ENCODE assay signal across 2 cellular contexts in the genomic region with DNA sequence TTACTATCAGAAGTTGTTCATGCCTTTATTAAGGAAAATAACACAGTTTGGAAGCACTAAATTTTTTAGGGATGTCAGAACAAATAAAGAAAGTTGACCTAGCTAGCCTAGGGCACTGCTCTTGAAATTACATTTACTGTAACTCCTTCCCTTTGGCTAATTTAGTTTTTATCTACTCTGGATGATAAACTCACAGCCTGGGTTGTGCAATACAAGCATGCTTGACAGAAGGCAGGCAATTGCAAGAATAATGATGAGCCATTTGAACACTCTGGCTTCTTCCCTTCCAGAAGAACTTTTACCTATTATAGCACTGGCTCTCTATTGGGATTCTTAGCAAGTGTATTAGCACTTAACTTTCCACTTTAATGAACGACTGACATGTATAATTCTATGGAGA.
TF ChIP-seq lines count a peak whose summit lies in the region.

No MANE protein-coding gene starts in this region.

TF ChIP-seq in HEK293, 187 proteins besides CTCF, POLR2A, EP300 and RAD21:
- TF ChIP-seq, protein P1, sequence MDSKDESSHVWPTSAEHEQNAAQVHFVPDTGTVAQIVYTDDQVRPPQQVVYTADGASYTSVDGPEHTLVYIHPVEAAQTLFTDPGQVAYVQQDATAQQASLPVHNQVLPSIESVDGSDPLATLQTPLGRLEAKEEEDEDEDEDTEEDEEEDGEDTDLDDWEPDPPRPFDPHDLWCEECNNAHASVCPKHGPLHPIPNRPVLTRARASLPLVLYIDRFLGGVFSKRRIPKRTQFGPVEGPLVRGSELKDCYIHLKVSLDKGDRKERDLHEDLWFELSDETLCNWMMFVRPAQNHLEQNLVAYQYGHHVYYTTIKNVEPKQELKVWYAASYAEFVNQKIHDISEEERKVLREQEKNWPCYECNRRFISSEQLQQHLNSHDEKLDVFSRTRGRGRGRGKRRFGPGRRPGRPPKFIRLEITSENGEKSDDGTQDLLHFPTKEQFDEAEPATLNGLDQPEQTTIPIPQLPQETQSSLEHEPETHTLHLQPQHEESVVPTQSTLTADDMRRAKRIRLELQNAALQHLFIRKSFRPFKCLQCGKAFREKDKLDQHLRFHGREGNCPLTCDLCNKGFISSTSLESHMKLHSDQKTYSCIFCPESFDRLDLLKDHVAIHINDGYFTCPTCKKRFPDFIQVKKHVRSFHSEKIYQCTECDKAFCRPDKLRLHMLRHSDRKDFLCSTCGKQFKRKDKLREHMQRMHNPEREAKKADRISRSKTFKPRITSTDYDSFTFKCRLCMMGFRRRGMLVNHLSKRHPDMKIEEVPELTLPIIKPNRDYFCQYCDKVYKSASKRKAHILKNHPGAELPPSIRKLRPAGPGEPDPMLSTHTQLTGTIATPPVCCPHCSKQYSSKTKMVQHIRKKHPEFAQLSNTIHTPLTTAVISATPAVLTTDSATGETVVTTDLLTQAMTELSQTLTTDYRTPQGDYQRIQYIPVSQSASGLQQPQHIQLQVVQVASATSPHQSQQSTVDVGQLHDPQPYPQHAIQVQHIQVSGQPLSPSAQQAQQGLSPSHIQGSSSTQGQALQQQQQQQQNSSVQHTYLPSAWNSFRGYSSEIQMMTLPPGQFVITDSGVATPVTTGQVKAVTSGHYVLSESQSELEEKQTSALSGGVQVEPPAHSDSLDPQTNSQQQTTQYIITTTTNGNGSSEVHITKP (tag by site-specific recombination; IDR thresholded peaks at IDR 0.05) = no peak
- TF ChIP-seq ZFP3 (tag by site-specific recombination; IDR thresholded peaks at IDR 0.05; ENCODE audit: low read depth) = no peak
- TF ChIP-seq TRIM28 (IDR thresholded peaks at IDR 0.05; ENCODE audit: borderline replicate concordance, low read length) = 0 out of 2 replicates have a peak, but pooled peaks have one; percentile 81

TF ChIP-seq in K562, 482 proteins besides CTCF, POLR2A, EP300 and RAD21 (continued from another document):
- TF ChIP-seq, protein P2, sequence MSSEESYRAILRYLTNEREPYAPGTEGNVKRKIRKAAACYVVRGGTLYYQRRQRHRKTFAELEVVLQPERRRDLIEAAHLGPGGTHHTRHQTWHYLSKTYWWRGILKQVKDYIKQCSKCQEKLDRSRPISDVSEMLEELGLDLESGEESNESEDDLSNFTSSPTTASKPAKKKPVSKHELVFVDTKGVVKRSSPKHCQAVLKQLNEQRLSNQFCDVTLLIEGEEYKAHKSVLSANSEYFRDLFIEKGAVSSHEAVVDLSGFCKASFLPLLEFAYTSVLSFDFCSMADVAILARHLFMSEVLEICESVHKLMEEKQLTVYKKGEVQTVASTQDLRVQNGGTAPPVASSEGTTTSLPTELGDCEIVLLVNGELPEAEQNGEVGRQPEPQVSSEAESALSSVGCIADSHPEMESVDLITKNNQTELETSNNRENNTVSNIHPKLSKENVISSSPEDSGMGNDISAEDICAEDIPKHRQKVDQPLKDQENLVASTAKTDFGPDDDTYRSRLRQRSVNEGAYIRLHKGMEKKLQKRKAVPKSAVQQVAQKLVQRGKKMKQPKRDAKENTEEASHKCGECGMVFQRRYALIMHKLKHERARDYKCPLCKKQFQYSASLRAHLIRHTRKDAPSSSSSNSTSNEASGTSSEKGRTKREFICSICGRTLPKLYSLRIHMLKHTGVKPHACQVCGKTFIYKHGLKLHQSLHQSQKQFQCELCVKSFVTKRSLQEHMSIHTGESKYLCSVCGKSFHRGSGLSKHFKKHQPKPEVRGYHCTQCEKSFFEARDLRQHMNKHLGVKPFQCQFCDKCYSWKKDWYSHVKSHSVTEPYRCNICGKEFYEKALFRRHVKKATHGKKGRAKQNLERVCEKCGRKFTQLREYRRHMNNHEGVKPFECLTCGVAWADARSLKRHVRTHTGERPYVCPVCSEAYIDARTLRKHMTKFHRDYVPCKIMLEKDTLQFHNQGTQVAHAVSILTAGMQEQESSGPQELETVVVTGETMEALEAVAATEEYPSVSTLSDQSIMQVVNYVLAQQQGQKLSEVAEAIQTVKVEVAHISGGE (CRISPR knock-in tag; IDR thresholded peaks at IDR 0.05) = no peak
- TF ChIP-seq CEBPB (tag; IDR thresholded peaks at IDR 0.05) (peak; percentile 79), SP1 (CRISPR knock-in tag; IDR thresholded peaks at IDR 0.05) (no peak), CEBPG (CRISPR knock-in tag; IDR thresholded peaks at IDR 0.05) (no peak), CEBPG (tag; conservative IDR thresholded peaks at IDR 0.05 in 1 of 2, IDR thresholded peaks at IDR 0.05 in 1 of 2) (peak in 1 of 2 experiments; percentile 27; a peak in 1 of 4 replicates), POU5F1 (IDR thresholded peaks at IDR 0.05; ENCODE audit: borderline replicate concordance, low read depth, low read length, partially characterized antibody) (no peak), PYGO2 (tag; IDR thresholded peaks at IDR 0.05) (no peak), ZNF75A (CRISPR knock-in tag; IDR thresholded peaks at IDR 0.05) (no peak), ZNF431 (CRISPR knock-in tag; IDR thresholded peaks at IDR 0.05) (no peak)
